20 cellular contexts compared by ENCODE assay signal in the genomic region with DNA sequence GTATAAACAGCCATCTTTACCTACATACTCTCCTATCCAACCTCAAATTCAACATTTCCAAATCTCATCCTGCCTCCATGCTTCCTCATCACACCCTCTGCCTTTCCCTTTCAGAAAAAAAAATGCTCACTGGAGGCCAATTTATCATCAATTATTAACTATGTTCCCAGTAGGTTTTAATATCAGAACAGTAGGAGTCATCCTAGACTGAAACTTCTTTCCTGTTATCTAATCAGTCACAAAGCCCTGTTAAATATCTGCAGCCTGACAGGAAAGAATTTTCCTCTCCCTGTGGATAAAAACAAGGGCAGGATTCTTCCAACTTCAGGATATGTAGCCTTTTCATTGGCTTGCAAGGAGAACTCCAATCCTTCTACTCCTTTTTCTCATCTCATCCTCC. TPM values are rescaled to one million over a fixed set of nuclear protein-coding genes. Genes with fewer than 3 reads are reported as not detected.
DNase-seq lines count a peak whose midpoint lies in the region; ATAC-seq, FAIRE-seq and TF ChIP-seq lines count a peak whose summit lies in the region.
"Had no signal": no experiment of that assay in that cellular context is flagged by ENCODE, and none has a peak within 500 bp of the region (broad histone marks: within the 10 kb centered on the region; RNA-seq: fewer than 3 reads in every experiment).

No MANE protein-coding gene starts in this region.

- no peak for TF ChIP-seq RAD21 in HepG2 (CRISPR knock-in tag; IDR thresholded peaks at IDR 0.05)

- H3K4me2 ChIP-seq in astrocyte (ENCODE audit: low read length), result no peak overlapping the region
- no peak overlapping the region for H3K4me2 ChIP-seq in HepG2 (ENCODE audit: low read depth, low read length)

- ATAC-seq in heart left ventricle (no peak), left cardiac atrium (no peak), HepG2 (no peak), GM18511 (IDR thresholded peaks at IDR 0.05; ENCODE audit: unreplicated experiment) (no peak)
- no peak for ATAC-seq in stimulated activated effector memory CD8-positive, alpha-beta T cell treated with anti-CD3 and anti-CD28 coated beads, Interleukin-12 subunit alpha, Interleukin-12 subunit beta, amount 100 ng/mL, for 72 hours
- ATAC-seq: activated CD4-positive, CD25-positive, alpha-beta regulatory T cell treated with anti-CD3 and anti-CD28 coated beads, Interleukin-2, amount 50 U/mL, for 24 hours had no signal

- no peaks in the 10 kb centered on the region for H4K20me1 ChIP-seq in astrocyte (ENCODE audit: insufficient read depth, low read length)
- peaks cover 74% of the 10 kb centered on the region for H4K20me1 ChIP-seq in HepG2 (ENCODE audit: insufficient read depth, low read length)

- TF ChIP-seq EP300 in HepG2 (IDR thresholded peaks at IDR 0.05; ENCODE audit: low read depth in 2 of 2, low read length in 2 of 2) (no peak), HepG2 (CRISPR knock-in tag; IDR thresholded peaks at IDR 0.05; ENCODE audit: borderline replicate concordance) (no peak)

- H3K27me3 Mint-ChIP-seq in astrocyte (ENCODE audit: low read depth, unreplicated experiment), result no peaks in the 10 kb centered on the region
- no peaks in the 10 kb centered on the region for H3K27me3 Mint-ChIP-seq in activated CD4-positive, alpha-beta T cell treated with anti-CD3 and anti-CD28 coated beads, Interleukin-2, amount 10 ng/mL, durations not matched to agents 24 days and 14 days
- H3K27me3 Mint-ChIP-seq: CD8-positive, alpha-beta memory T cell; memory B cell had no signal

- peaks cover 0 to 85% (median 55%) of the 10 kb centered on the region in 12 donors for H3K4me1 ChIP-seq in heart left ventricle
- peaks cover 45% of the 10 kb centered on the region for H3K4me1 ChIP-seq in astrocyte (ENCODE audit: insufficient read depth, low read length)
- H3K4me1 ChIP-seq in HepG2 (ENCODE audit: insufficient read depth, low read length), result peaks cover 71% of the 10 kb centered on the region
- H3K4me1 ChIP-seq in small intestine (ENCODE audit: control insufficient read depth in 2 of 2, insufficient read depth in 1 of 2, low read depth in 1 of 2, low read length in 1 of 2), result peaks cover 2 to 20% of the 10 kb centered on the region in 2 donors

- peaks cover 2% of the 10 kb centered on the region for H3K36me3 Mint-ChIP-seq in astrocyte (ENCODE audit: low read depth, unreplicated experiment)
- H3K36me3 Mint-ChIP-seq in activated CD4-positive, alpha-beta T cell treated with anti-CD3 and anti-CD28 coated beads, Interleukin-2, amount 10 ng/mL, durations not matched to agents 24 days and 14 days (ENCODE audit: low read depth), result peaks cover 17% of the 10 kb centered on the region
- peaks cover 5% of the 10 kb centered on the region for H3K36me3 Mint-ChIP-seq in stimulated activated effector memory CD8-positive, alpha-beta T cell treated with anti-CD3 and anti-CD28 coated beads, Interleukin-12 subunit alpha, Interleukin-12 subunit beta, amount 100 ng/mL, for 72 hours

- in situ Hi-C loops in HepG2 (cut with HindIII; ENCODE audit: extremely low pct_ligation_motif_present, low pct_unique_long_range_greater_than_20kb), result no loop called here

- peaks cover 62% of the 10 kb centered on the region for H3K4me1 Mint-ChIP-seq in astrocyte (ENCODE audit: low read depth, unreplicated experiment)
- peaks cover 35% of the 10 kb centered on the region for H3K4me1 Mint-ChIP-seq in activated CD4-positive, alpha-beta T cell treated with anti-CD3 and anti-CD28 coated beads, Interleukin-2, amount 10 ng/mL, durations not matched to agents 24 days and 14 days
- peaks cover 53% of the 10 kb centered on the region for H3K4me1 Mint-ChIP-seq in stimulated activated effector memory CD8-positive, alpha-beta T cell treated with anti-CD3 and anti-CD28 coated beads, Interleukin-12 subunit alpha, Interleukin-12 subunit beta, amount 100 ng/mL, for 72 hours

- H3K27me3 ChIP-seq in heart left ventricle, result no peaks in the 10 kb centered on the region
- H3K27me3 ChIP-seq in astrocyte (ENCODE audit: insufficient read depth, low read length), result no peaks in the 10 kb centered on the region
- H3K27me3 ChIP-seq in HepG2 (ENCODE audit: control insufficient read depth in 1 of 2, insufficient read depth in 2 of 2, low read length in 2 of 2), result no peaks in the 10 kb centered on the region
- no peaks in the 10 kb centered on the region for H3K27me3 ChIP-seq in small intestine (ENCODE audit: control insufficient read depth in 2 of 2, insufficient read depth in 2 of 2, low read length in 2 of 2)
- H3K27me3 ChIP-seq: vagina had no signal

- intact Hi-C loops in heart left ventricle (cut with DNase I) (no loop called here), left cardiac atrium (cut with DNase I) (no loop called here), HepG2 (cut with micrococcal nuclease; ENCODE audit: unreplicated experiment) (no loop called here)
- intact Hi-C loops in activated CD4-positive, alpha-beta T cell treated with anti-CD3 and anti-CD28 coated beads, Interleukin-2, amount 10 ng/mL, durations not matched to agents 24 days and 14 days (cut with micrococcal nuclease), result no loop called here

- H3K27ac Mint-ChIP-seq in astrocyte (ENCODE audit: unreplicated experiment), result peak overlapping the region; percentile 34
- H3K27ac Mint-ChIP-seq in activated CD4-positive, alpha-beta T cell treated with anti-CD3 and anti-CD28 coated beads, Interleukin-2, amount 10 ng/mL, durations not matched to agents 24 days and 14 days, result no peak overlapping the region
- H3K27ac Mint-ChIP-seq in stimulated activated effector memory CD8-positive, alpha-beta T cell treated with anti-CD3 and anti-CD28 coated beads, Interleukin-12 subunit alpha, Interleukin-12 subunit beta, amount 100 ng/mL, for 72 hours, result no peak overlapping the region
- H3K27ac Mint-ChIP-seq: memory B cell; T-helper 2 cell treated with Interferon-gamma antibody and Interleukin-4, amounts not matched to agents 5 μg/mL and 100 μg/mL, for 36 hours had no signal

- CTCF ChIA-PET in HepG2 (lab: Yijun Ruan, JAX; ENCODE audit: low intra/inter-chr PET ratio, low total read pairs), result no interaction called here

- no peak overlapping the region for H2AFZ ChIP-seq in astrocyte (ENCODE audit: low read depth, low read length)
- H2AFZ ChIP-seq in HepG2 (ENCODE audit: low read length), result no peak overlapping the region

- no TSS peak for BruUV-seq in HepG2 (replicated peaks; lab: Mats Ljungman, UMichigan)

- H3K9ac ChIP-seq in astrocyte (ENCODE audit: low read length) (no peak overlapping the region), HepG2 (ENCODE audit: insufficient read depth, low read depth, low read length) (no peak overlapping the region)

- H3K79me2 ChIP-seq in astrocyte (ENCODE audit: insufficient read depth, low read length) (peaks cover 69% of the 10 kb centered on the region), HepG2 (ENCODE audit: insufficient read depth, low read length) (peaks cover 95% of the 10 kb centered on the region)

- H3K9me3 Mint-ChIP-seq in astrocyte (ENCODE audit: unreplicated experiment), result no peaks in the 10 kb centered on the region
- H3K9me3 Mint-ChIP-seq in activated CD4-positive, alpha-beta T cell treated with anti-CD3 and anti-CD28 coated beads, Interleukin-2, amount 10 ng/mL, durations not matched to agents 24 days and 14 days, result no peaks in the 10 kb centered on the region
- H3K9me3 Mint-ChIP-seq in stimulated activated effector memory CD8-positive, alpha-beta T cell treated with anti-CD3 and anti-CD28 coated beads, Interleukin-12 subunit alpha, Interleukin-12 subunit beta, amount 100 ng/mL, for 72 hours, result no peaks in the 10 kb centered on the region
- H3K9me3 Mint-ChIP-seq: CD8-positive, alpha-beta memory T cell; memory B cell; T-helper 2 cell treated with Interferon-gamma antibody and Interleukin-4, amounts not matched to agents 5 μg/mL and 100 μg/mL, for 36 hours had no signal

- H3K36me3 ChIP-seq in heart left ventricle, result peaks cover 0 to 3% (median 0%) of the 10 kb centered on the region in 9 donors
- H3K36me3 ChIP-seq in astrocyte (ENCODE audit: insufficient read depth, low read length), result no peaks in the 10 kb centered on the region
- H3K36me3 ChIP-seq in HepG2 (replicated peaks in 1 of 2; ENCODE audit: control insufficient read depth in 1 of 2, insufficient read depth in 2 of 2, low read length in 2 of 2), result peaks cover 1 to 21% of the 10 kb centered on the region in 2 experiments
- no peaks in the 10 kb centered on the region for H3K36me3 ChIP-seq in small intestine (ENCODE audit: control insufficient read depth in 2 of 2, insufficient read depth in 2 of 2, low read length in 2 of 2)
- H3K36me3 ChIP-seq: vagina had no signal

- H3K9me3 ChIP-seq in heart left ventricle (no peaks in the 10 kb centered on the region), astrocyte (ENCODE audit: insufficient read depth, low read depth, low read length) (no peaks in the 10 kb centered on the region), HepG2 (ENCODE audit: low read length) (no peaks in the 10 kb centered on the region), small intestine (ENCODE audit: control insufficient read depth, low read depth) (no peaks in the 10 kb centered on the region)
- H3K9me3 ChIP-seq: vagina had no signal

- FAIRE-seq in astrocyte (lab: Jason Lieb, UNC), result no peak
- no peak for FAIRE-seq in HepG2 (lab: Jason Lieb, UNC)
- no peak for FAIRE-seq in small intestine (lab: Jason Lieb, UNC)
- FAIRE-seq: colon had no signal

- TF ChIP-seq POLR2A in heart left ventricle (IDR thresholded peaks at IDR 0.05) (no peak), HepG2 (IDR thresholded peaks at IDR 0.05; ENCODE audit: insufficient read depth in 1 of 2, low read depth in 2 of 2, low read length in 2 of 2) (no peak)

- peak overlapping the region in 7 of 12 donors; percentile 3 to 75 (median 42) for H3K27ac ChIP-seq in heart left ventricle
- H3K27ac ChIP-seq in astrocyte (ENCODE audit: low read depth, low read length), result peak overlapping the region; percentile 3
- no peak overlapping the region for H3K27ac ChIP-seq in HepG2 (ENCODE audit: extremely low read length, insufficient read depth, low read length)
- peak overlapping the region in 1 of 2 donors; percentile 51 for H3K27ac ChIP-seq in small intestine (ENCODE audit: low read depth in 1 of 2, low read length in 1 of 2)
- H3K27ac ChIP-seq: vagina had no signal

- POLR2A ChIA-PET in HepG2 (lab: Yijun Ruan, JAX), result interaction anchor here (1.3 kb wide), 1 partner anchor 24 kb away, joined by 3 read pairs; no protein-coding TSS in a partner anchor

- DNase-seq in heart left ventricle (no peak), left cardiac atrium (no peak), astrocyte (ENCODE audit: low read depth) (no peak), HepG2 (ENCODE audit: low spot score) (peak; percentile 28), small intestine (peak; percentile 79)
- DNase-seq in activated CD4-positive, alpha-beta T cell treated with anti-CD3 and anti-CD28 coated beads, Interleukin-2, amount 10 ng/mL, durations not matched to agents 24 days and 14 days, result no peak
- DNase-seq in stimulated activated effector memory CD8-positive, alpha-beta T cell treated with anti-CD3 and anti-CD28 coated beads, Interleukin-12 subunit alpha, Interleukin-12 subunit beta, amount 100 ng/mL, for 72 hours (ENCODE audit: low spot score in 2 of 2), result no peak
- DNase-seq: activated effector memory CD4-positive, alpha-beta T cell treated with anti-CD3 and anti-CD28 coated beads, Interleukin-2, amount 50 U/mL, for 16 hours; CD8-positive, alpha-beta memory T cell; NCI-H187 treated with DMSO at 0.1 percent for 48 hours; NCI-H446; NK-92 treated with Interleukin-12 subunit alpha and Interleukin-12 subunit beta, amount 100 ng/mL, for 24 hours; SHP77; stimulated activated CD4-positive, alpha-beta T cell treated with anti-CD3 and anti-CD28 coated beads, Interleukin-1b, Interleukin-23, amount 100 ng/mL, for 48 hours had no signal

- TF ChIP-seq CTCF in heart left ventricle (IDR thresholded peaks at IDR 0.05) (no peak), astrocyte (IDR thresholded peaks at IDR 0.05; ENCODE audit: insufficient read depth, low read depth, low read length) (no peak), HepG2 (CRISPR knock-in tag; IDR thresholded peaks at IDR 0.05) (no peak)

- no peak overlapping the region for H3K4me3 ChIP-seq in heart left ventricle
- H3K4me3 ChIP-seq in astrocyte (ENCODE audit: insufficient read depth, low read depth, low read length), result no peak overlapping the region
- no peak overlapping the region for H3K4me3 ChIP-seq in HepG2 (replicated peaks in 1 of 3; ENCODE audit: insufficient read depth in 1 of 3, low read depth in 2 of 3, low read length in 3 of 3)
- H3K4me3 ChIP-seq in small intestine (ENCODE audit: low read depth in 1 of 2, low read length in 2 of 2), result no peak overlapping the region
- H3K4me3 ChIP-seq: vagina had no signal

- peak overlapping the region; percentile 22 for H3K4me3 Mint-ChIP-seq in astrocyte (ENCODE audit: unreplicated experiment)
- H3K4me3 Mint-ChIP-seq in activated CD4-positive, alpha-beta T cell treated with anti-CD3 and anti-CD28 coated beads, Interleukin-2, amount 10 ng/mL, durations not matched to agents 24 days and 14 days, result no peak overlapping the region
- no peak overlapping the region for H3K4me3 Mint-ChIP-seq in stimulated activated effector memory CD8-positive, alpha-beta T cell treated with anti-CD3 and anti-CD28 coated beads, Interleukin-12 subunit alpha, Interleukin-12 subunit beta, amount 100 ng/mL, for 72 hours
- H3K4me3 Mint-ChIP-seq: CD8-positive, alpha-beta memory T cell; memory B cell; T-helper 2 cell treated with Interferon-gamma antibody and Interleukin-4, amounts not matched to agents 5 μg/mL and 100 μg/mL, for 36 hours had no signal

RNA-seq across cellular contexts. Expression of a gene that starts 28.4 kb away (rescaled TPM):
- 100 to 1,000 TPM in 1 of 9 donors, 10 to 100 TPM in 8; 51.6 to 122 (median 77.8) TPM for total RNA-seq in heart left ventricle
- polyA plus RNA-seq in heart left ventricle, result 10 to 100 TPM; 20.8 to 59.2 TPM
- 10 to 100 TPM; 53.6 to 85.0 TPM for total RNA-seq in left cardiac atrium
- 34.5 and 35.5 TPM in 2 replicates for total RNA-seq in astrocyte
- 34.4 and 38.2 TPM in 2 replicates for total RNA-seq in HepG2 (2016; rRNA removed; fragmentation: Illumina TruSeq; extraction: Trizol)
- total RNA-seq in HepG2 (2016; cell fraction: cytosol; rRNA removed; fragmentation: Illumina TruSeq; extraction: Trizol; ENCODE audit: low read depth), result 5.4 and 8.9 TPM in 2 replicates
- 35.4 and 39.1 TPM in 2 replicates for total RNA-seq in HepG2 (2016; cell fraction: insoluble cytoplasmic fraction; rRNA removed; fragmentation: Illumina TruSeq; extraction: Trizol)
- 24.6 TPM in 2 replicates for total RNA-seq in HepG2 (2016; cell fraction: membrane; rRNA removed; fragmentation: Illumina TruSeq; extraction: Trizol)
- 18.5 and 19.0 TPM in 2 replicates for total RNA-seq in HepG2 (2016; cell fraction: nucleus; rRNA removed; fragmentation: Illumina TruSeq; extraction: Trizol)
- polyA plus RNA-seq in HepG2 (2011; rRNA removed), result 34.0 and 44.1 TPM in 2 replicates
- 14.2 and 22.5 TPM in 2 replicates for polyA plus RNA-seq in HepG2 (2011; cell fraction: cytosol; rRNA removed)
- polyA plus RNA-seq in HepG2 (2011; cell fraction: nucleus; rRNA removed), result 10.6 and 13.2 TPM in 2 replicates
- 42.4 and 51.8 TPM in 2 replicates for polyA plus RNA-seq in HepG2 (2012)
- 3.9 and 5.0 TPM in 2 replicates for polyA plus RNA-seq in HepG2 (2016; cell fraction: cytosol; fragmentation: Illumina TruSeq; extraction: Trizol; ENCODE audit: low read depth)
- 29.2 and 31.8 TPM in 2 replicates for polyA plus RNA-seq in HepG2 (2016; cell fraction: insoluble cytoplasmic fraction; fragmentation: Illumina TruSeq; extraction: Trizol; ENCODE audit: low read depth)
- polyA plus RNA-seq in HepG2 (2016; cell fraction: membrane; fragmentation: Illumina TruSeq; extraction: Trizol; ENCODE audit: low read depth), result 12.2 and 13.6 TPM in 2 replicates
- polyA plus RNA-seq in HepG2 (2016; cell fraction: nucleus; fragmentation: Illumina TruSeq; extraction: Trizol; ENCODE audit: insufficient read depth, low read depth), result 14.1 and 15.7 TPM in 2 replicates
- 10.6 and 21.6 TPM in 2 replicates for polyA minus RNA-seq in HepG2 (2011; rRNA and poly(A)+ RNA removed; ENCODE audit: low replicate concordance)
- 37.5 and 53.9 TPM in 2 replicates for polyA minus RNA-seq in HepG2 (2011; cell fraction: cytosol; rRNA and poly(A)+ RNA removed)
- 54.3 and 59.9 TPM in 2 replicates for polyA minus RNA-seq in HepG2 (2011; cell fraction: nucleus; rRNA and poly(A)+ RNA removed)
- 10 to 100 TPM; 15.1 to 23.0 (median 21.3) TPM for polyA plus RNA-seq in small intestine
- total RNA-seq in activated CD4-positive, alpha-beta T cell treated with anti-CD3 and anti-CD28 coated beads, Interleukin-2, amount 10 ng/mL, durations not matched to agents 24 days and 14 days, result 21.4 and 23.9 TPM in 2 replicates

RNA-seq across cellular contexts. Expression of a gene that starts 55.6 kb away (rescaled TPM):
- total RNA-seq in heart left ventricle (10 to 100 TPM in 1 of 9 donors, 1 to 10 TPM in 8; 5.9 to 10.6 (median 8.1) TPM), left cardiac atrium (1 to 10 TPM; 6.8 to 7.7 TPM), astrocyte (13.6 and 15.9 TPM in 2 replicates), HepG2 (2016; rRNA removed; fragmentation: Illumina TruSeq; extraction: Trizol) (15.2 and 17.7 TPM in 2 replicates)
- polyA plus RNA-seq in heart left ventricle (1 to 10 TPM; 3.2 to 7.3 TPM), HepG2 (2011; rRNA removed) (3.9 and 4.2 TPM in 2 replicates), small intestine (1 to 10 TPM; 3.8 to 4.2 (median 4.1) TPM)
- 1.6 and 2.0 TPM in 2 replicates for total RNA-seq in HepG2 (2016; cell fraction: cytosol; rRNA removed; fragmentation: Illumina TruSeq; extraction: Trizol; ENCODE audit: low read depth)
- total RNA-seq in HepG2 (2016; cell fraction: insoluble cytoplasmic fraction; rRNA removed; fragmentation: Illumina TruSeq; extraction: Trizol), result 15.9 and 18.4 TPM in 2 replicates
- total RNA-seq in HepG2 (2016; cell fraction: membrane; rRNA removed; fragmentation: Illumina TruSeq; extraction: Trizol), result 5.3 and 5.5 TPM in 2 replicates
- total RNA-seq in HepG2 (2016; cell fraction: nucleus; rRNA removed; fragmentation: Illumina TruSeq; extraction: Trizol), result 13.9 and 19.7 TPM in 2 replicates
- 5.3 and 5.4 TPM in 2 replicates for polyA plus RNA-seq in HepG2 (2011; cell fraction: cytosol; rRNA removed)
- 4.3 and 5.4 TPM in 2 replicates for polyA plus RNA-seq in HepG2 (2011; cell fraction: nucleus; rRNA removed)
- 4.0 TPM in 2 replicates for polyA plus RNA-seq in HepG2 (2012)
- polyA plus RNA-seq in HepG2 (2016; cell fraction: cytosol; fragmentation: Illumina TruSeq; extraction: Trizol; ENCODE audit: low read depth), result 0.49 and 0.59 TPM in 2 replicates
- polyA plus RNA-seq in HepG2 (2016; cell fraction: insoluble cytoplasmic fraction; fragmentation: Illumina TruSeq; extraction: Trizol; ENCODE audit: low read depth), result 17.4 and 18.3 TPM in 2 replicates
- polyA plus RNA-seq in HepG2 (2016; cell fraction: membrane; fragmentation: Illumina TruSeq; extraction: Trizol; ENCODE audit: low read depth), result 1.9 and 2.2 TPM in 2 replicates
- 9.8 and 12.4 TPM in 2 replicates for polyA plus RNA-seq in HepG2 (2016; cell fraction: nucleus; fragmentation: Illumina TruSeq; extraction: Trizol; ENCODE audit: insufficient read depth, low read depth)
- polyA minus RNA-seq in HepG2 (2011; rRNA and poly(A)+ RNA removed; ENCODE audit: low replicate concordance), result 8.7 and 42.7 TPM in 2 replicates
- 5.3 and 9.5 TPM in 2 replicates for polyA minus RNA-seq in HepG2 (2011; cell fraction: cytosol; rRNA and poly(A)+ RNA removed)
- polyA minus RNA-seq in HepG2 (2011; cell fraction: nucleus; rRNA and poly(A)+ RNA removed), result 23.7 and 28.6 TPM in 2 replicates
- total RNA-seq in activated CD4-positive, alpha-beta T cell treated with anti-CD3 and anti-CD28 coated beads, Interleukin-2, amount 10 ng/mL, durations not matched to agents 24 days and 14 days, result 13.3 and 18.0 TPM in 2 replicates

RNA-seq across cellular contexts. Expression of a gene that starts 56.0 kb away (rescaled TPM):
- total RNA-seq in heart left ventricle (10 to 100 TPM; 10.2 to 14.8 (median 12.8) TPM), left cardiac atrium (10 to 100 TPM; 12.0 to 17.0 TPM), astrocyte (14.7 and 15.2 TPM in 2 replicates), HepG2 (2016; rRNA removed; fragmentation: Illumina TruSeq; extraction: Trizol) (7.9 and 12.0 TPM in 2 replicates)
- polyA plus RNA-seq in heart left ventricle (1 to 10 TPM; 3.7 to 9.7 TPM), HepG2 (2011; rRNA removed) (2.1 and 2.4 TPM in 2 replicates), small intestine (1 to 10 TPM; 3.2 to 5.3 (median 4.0) TPM)
- total RNA-seq in HepG2 (2016; cell fraction: cytosol; rRNA removed; fragmentation: Illumina TruSeq; extraction: Trizol; ENCODE audit: low read depth), result 0.40 and 0.71 TPM in 2 replicates
- 7.4 and 10.9 TPM in 2 replicates for total RNA-seq in HepG2 (2016; cell fraction: insoluble cytoplasmic fraction; rRNA removed; fragmentation: Illumina TruSeq; extraction: Trizol)
- total RNA-seq in HepG2 (2016; cell fraction: membrane; rRNA removed; fragmentation: Illumina TruSeq; extraction: Trizol), result 2.4 and 3.3 TPM in 2 replicates
- 6.8 and 7.1 TPM in 2 replicates for total RNA-seq in HepG2 (2016; cell fraction: nucleus; rRNA removed; fragmentation: Illumina TruSeq; extraction: Trizol)
- polyA plus RNA-seq in HepG2 (2011; cell fraction: cytosol; rRNA removed), result 1.1 and 1.6 TPM in 2 replicates
- 2.8 and 3.3 TPM in 2 replicates for polyA plus RNA-seq in HepG2 (2011; cell fraction: nucleus; rRNA removed)
- 3.4 TPM in 2 replicates for polyA plus RNA-seq in HepG2 (2012)
- polyA plus RNA-seq in HepG2 (2016; cell fraction: cytosol; fragmentation: Illumina TruSeq; extraction: Trizol; ENCODE audit: low read depth), result 0.14 and 0.19 TPM in 2 replicates
- 6.1 and 6.9 TPM in 2 replicates for polyA plus RNA-seq in HepG2 (2016; cell fraction: insoluble cytoplasmic fraction; fragmentation: Illumina TruSeq; extraction: Trizol; ENCODE audit: low read depth)
- 0.82 and 0.91 TPM in 2 replicates for polyA plus RNA-seq in HepG2 (2016; cell fraction: membrane; fragmentation: Illumina TruSeq; extraction: Trizol; ENCODE audit: low read depth)
- 7.0 and 7.6 TPM in 2 replicates for polyA plus RNA-seq in HepG2 (2016; cell fraction: nucleus; fragmentation: Illumina TruSeq; extraction: Trizol; ENCODE audit: insufficient read depth, low read depth)
- polyA minus RNA-seq in HepG2 (2011; rRNA and poly(A)+ RNA removed; ENCODE audit: low replicate concordance), result 6.2 and 13.6 TPM in 2 replicates
- polyA minus RNA-seq in HepG2 (2011; cell fraction: cytosol; rRNA and poly(A)+ RNA removed), result 5.3 and 6.2 TPM in 2 replicates
- polyA minus RNA-seq in HepG2 (2011; cell fraction: nucleus; rRNA and poly(A)+ RNA removed), result 6.1 and 6.2 TPM in 2 replicates
- total RNA-seq in activated CD4-positive, alpha-beta T cell treated with anti-CD3 and anti-CD28 coated beads, Interleukin-2, amount 10 ng/mL, durations not matched to agents 24 days and 14 days, result 12.4 and 13.3 TPM in 2 replicates

Comparison
In these comparisons a context has a peak if more than half of its experiments do, and no peak if none do; other contexts are left out.
1. DNase-seq: peak in HepG2 (single experiment) and small intestine (single experiment); none in heart left ventricle (0 of 5), left cardiac atrium (single experiment), astrocyte (single experiment), activated CD4-positive, alpha-beta T cell treated with anti-CD3 and anti-CD28 coated beads, Interleukin-2, amount 10 ng/mL, durations not matched to agents 24 days and 14 days (single experiment) and stimulated activated effector memory CD8-positive, alpha-beta T cell treated with anti-CD3 and anti-CD28 coated beads, Interleukin-12 subunit alpha, Interleukin-12 subunit beta, amount 100 ng/mL, for 72 hours (0 of 2).